In the genomic region with DNA sequence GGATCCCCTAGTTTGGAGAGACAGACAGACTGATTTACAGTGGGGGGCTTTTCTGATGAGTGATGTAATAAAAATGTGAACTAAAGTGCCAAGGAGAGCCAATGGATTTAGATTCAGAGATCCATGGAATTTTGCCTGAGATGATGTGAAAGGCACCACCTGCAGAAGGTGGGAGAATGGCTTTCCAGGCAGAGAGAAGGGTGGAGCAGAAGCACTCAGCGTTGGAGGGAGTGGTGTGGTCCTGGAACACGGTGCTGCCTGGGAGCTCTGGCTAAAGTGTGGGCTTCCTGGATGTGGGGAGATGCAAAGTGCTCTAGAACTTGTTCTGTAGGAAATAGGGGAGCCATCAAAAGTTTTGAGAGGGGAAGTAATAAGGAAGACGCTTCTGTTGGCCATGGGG, we compare ENCODE assay signal across 16 cellular contexts. TPM values are rescaled to one million over a fixed set of nuclear protein-coding genes. Genes with fewer than 3 reads are reported as not detected.
"Had no signal": no experiment of that assay in that cellular context is flagged by ENCODE, and none has a peak within 500 bp of the region (broad histone marks: within the 10 kb centered on the region; RNA-seq: fewer than 3 reads in every experiment).

No MANE protein-coding gene starts in this region.

- H3K4me3 Mint-ChIP-seq: activated B cell treated with CpG ODN at 0.5 μM for 24 hours; dendritic cell treated with granulocyte-macrophage colony-stimulating factor and Interleukin-4, amounts not matched to agents 40 ng/mL and 50 ng/mL, for 4 days; stimulated activated naive B cell treated with anti-CD40 and anti-IgM and Interleukin-4, amounts not matched to agents 10 μg/mL and 1 μg/mL and 100 μg/mL, for 72 hours; T-cell had no signal

- H3K27me3 Mint-ChIP-seq: activated B cell treated with CpG ODN at 0.5 μM for 24 hours; dendritic cell treated with granulocyte-macrophage colony-stimulating factor and Interleukin-4, amounts not matched to agents 40 ng/mL and 50 ng/mL, for 4 days; stimulated activated naive B cell treated with anti-CD40 and anti-IgM and Interleukin-4, amounts not matched to agents 10 μg/mL and 1 μg/mL and 100 μg/mL, for 72 hours; T-cell had no signal

- H3K9me3 ChIP-seq: lower lobe of right lung, SK-N-SH, spleen had no signal

- H3K9me2 ChIP-seq: SK-N-SH had no signal

- H3K27me3 ChIP-seq: spleen had no signal

- H3K27ac ChIP-seq: lower lobe of right lung, spleen had no signal

- DNase-seq: activated B cell treated with CpG ODN at 0.5 μM for 24 hours; activated CD4-positive, alpha-beta T cell treated with anti-CD3 and anti-CD28 coated beads, Interleukin-2, amount 50 U/mL, for 1 hour; activated effector memory CD4-positive, alpha-beta T cell treated with Interleukin-2 at 50 U/mL for 16 hours; activated naive CD4-positive, alpha-beta T cell treated with anti-CD3 and anti-CD28 coated beads, Interleukin-2, amount 50 U/mL, for 16 hours; effector CD8-positive, alpha-beta T cell; lower lobe of right lung; occipital lobe; retina; SK-N-SH; spleen; stimulated activated CD4-positive, alpha-beta T cell treated with anti-CD3 and anti-CD28 coated beads, Interleukin-4, amount 100 ng/mL, for 4 hours; stimulated activated naive B cell treated with anti-CD40 and anti-IgM and Interleukin-4, amounts not matched to agents 10 μg/mL and 1 μg/mL and 100 μg/mL, for 72 hours; T-cell; T-helper 9 cell had no signal

- H3K4me1 Mint-ChIP-seq: activated B cell treated with CpG ODN at 0.5 μM for 24 hours; stimulated activated naive B cell treated with anti-CD40 and anti-IgM and Interleukin-4, amounts not matched to agents 10 μg/mL and 1 μg/mL and 100 μg/mL, for 72 hours had no signal

- H3K4me2 ChIP-seq: SK-N-SH had no signal

- H3K36me3 ChIP-seq: lower lobe of right lung had no signal

- H3K9me3 Mint-ChIP-seq: activated B cell treated with CpG ODN at 0.5 μM for 24 hours; dendritic cell treated with granulocyte-macrophage colony-stimulating factor and Interleukin-4, amounts not matched to agents 40 ng/mL and 50 ng/mL, for 4 days had no signal

- H3K4me3 ChIP-seq: lower lobe of right lung, spleen had no signal

- ATAC-seq: lower lobe of right lung; stimulated activated naive B cell treated with anti-CD40 and anti-IgM and Interleukin-4, amounts not matched to agents 10 μg/mL and 1 μg/mL and 100 μg/mL, for 72 hours; T-cell had no signal

- H3K27ac Mint-ChIP-seq: activated B cell treated with CpG ODN at 0.5 μM for 24 hours; dendritic cell treated with granulocyte-macrophage colony-stimulating factor and Interleukin-4, amounts not matched to agents 40 ng/mL and 50 ng/mL, for 4 days; stimulated activated naive B cell treated with anti-CD40 and anti-IgM and Interleukin-4, amounts not matched to agents 10 μg/mL and 1 μg/mL and 100 μg/mL, for 72 hours had no signal

RNA-seq across cellular contexts. Expression of a gene that starts 57.0 kb away (rescaled TPM):
- total RNA-seq: bronchial epithelial cell had no signal
